In genomic region chr22:39535302-39535805, GRCh38 we compare ENCODE assay signal across 2 cellular contexts.
TF ChIP-seq lines count a peak whose summit lies in the region.

No MANE protein-coding gene starts in this region.

TF ChIP-seq in IMR-90, 13 proteins besides CTCF, POLR2A, EP300 and RAD21:
- no peak for TF ChIP-seq SMC3 (IDR thresholded peaks at IDR 0.05; ENCODE audit: low read depth, low read length)
- TF ChIP-seq MXI1 (IDR thresholded peaks at IDR 0.05; ENCODE audit: borderline replicate concordance, low read depth, low read length), result no peak
- no peak for TF ChIP-seq CHD1 (IDR thresholded peaks at IDR 0.05; ENCODE audit: low read depth, low read length)
- TF ChIP-seq MAZ (IDR thresholded peaks at IDR 0.05; ENCODE audit: borderline replicate concordance, low read depth, low read length), result no peak
- TF ChIP-seq CEBPB (IDR thresholded peaks at IDR 0.05; ENCODE audit: low read depth, low read length), result no peak
- TF ChIP-seq NFE2L2 (IDR thresholded peaks at IDR 0.05; ENCODE audit: low read depth, low read length), result no peak
- TF ChIP-seq FOS (IDR thresholded peaks at IDR 0.05; ENCODE audit: low read depth, low read length), result no peak
- no peak for TF ChIP-seq ELK1 (IDR thresholded peaks at IDR 0.05; ENCODE audit: borderline replicate concordance, low read depth, low read length)
- no peak for TF ChIP-seq RFX5 (IDR thresholded peaks at IDR 0.05; ENCODE audit: low read depth, low read length)
TF ChIP-seq in IMR-90: peak in this region for 0.

TF ChIP-seq in WTC11, 78 proteins besides CTCF, POLR2A, EP300 and RAD21:
- TF ChIP-seq, protein P1, sequence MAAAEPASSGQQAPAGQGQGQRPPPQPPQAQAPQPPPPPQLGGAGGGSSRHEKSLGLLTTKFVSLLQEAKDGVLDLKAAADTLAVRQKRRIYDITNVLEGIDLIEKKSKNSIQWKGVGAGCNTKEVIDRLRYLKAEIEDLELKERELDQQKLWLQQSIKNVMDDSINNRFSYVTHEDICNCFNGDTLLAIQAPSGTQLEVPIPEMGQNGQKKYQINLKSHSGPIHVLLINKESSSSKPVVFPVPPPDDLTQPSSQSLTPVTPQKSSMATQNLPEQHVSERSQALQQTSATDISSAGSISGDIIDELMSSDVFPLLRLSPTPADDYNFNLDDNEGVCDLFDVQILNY (CRISPR knock-in tag; IDR thresholded peaks at IDR 0.05), result 0 out of 2 replicates have a peak, but pooled peaks have one; percentile 13
- TF ChIP-seq, protein P2, sequence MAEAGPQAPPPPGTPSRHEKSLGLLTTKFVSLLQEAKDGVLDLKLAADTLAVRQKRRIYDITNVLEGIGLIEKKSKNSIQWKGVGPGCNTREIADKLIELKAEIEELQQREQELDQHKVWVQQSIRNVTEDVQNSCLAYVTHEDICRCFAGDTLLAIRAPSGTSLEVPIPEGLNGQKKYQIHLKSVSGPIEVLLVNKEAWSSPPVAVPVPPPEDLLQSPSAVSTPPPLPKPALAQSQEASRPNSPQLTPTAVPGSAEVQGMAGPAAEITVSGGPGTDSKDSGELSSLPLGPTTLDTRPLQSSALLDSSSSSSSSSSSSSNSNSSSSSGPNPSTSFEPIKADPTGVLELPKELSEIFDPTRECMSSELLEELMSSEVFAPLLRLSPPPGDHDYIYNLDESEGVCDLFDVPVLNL (CRISPR knock-in tag; IDR thresholded peaks at IDR 0.05; ENCODE audit: borderline replicate concordance, low read depth), result no peak
- TF ChIP-seq, protein P3, sequence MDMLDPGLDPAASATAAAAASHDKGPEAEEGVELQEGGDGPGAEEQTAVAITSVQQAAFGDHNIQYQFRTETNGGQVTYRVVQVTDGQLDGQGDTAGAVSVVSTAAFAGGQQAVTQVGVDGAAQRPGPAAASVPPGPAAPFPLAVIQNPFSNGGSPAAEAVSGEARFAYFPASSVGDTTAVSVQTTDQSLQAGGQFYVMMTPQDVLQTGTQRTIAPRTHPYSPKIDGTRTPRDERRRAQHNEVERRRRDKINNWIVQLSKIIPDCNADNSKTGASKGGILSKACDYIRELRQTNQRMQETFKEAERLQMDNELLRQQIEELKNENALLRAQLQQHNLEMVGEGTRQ (CRISPR knock-in tag; IDR thresholded peaks at IDR 0.05), result peak; percentile 46; the same call in 1 of the 2 replicates
- TF ChIP-seq ZNF121 (CRISPR knock-in tag; IDR thresholded peaks at IDR 0.05), result 0 out of 2 replicates have a peak, but pooled peaks have one; percentile 33
